Comparison of ENCODE assay signal across 28 cellular contexts in genomic region chr17:63544467-63545301, GRCh38. TPM values are rescaled to one million over a fixed set of nuclear protein-coding genes. Genes with fewer than 3 reads are reported as not detected.
A peak's percentile ranks its signal among the peaks of the same experiment; 100 is the strongest.
DNase-seq lines count a peak whose midpoint lies in the region; ATAC-seq and TF ChIP-seq lines count a peak whose summit lies in the region.
"Had no signal": no experiment of that assay in that cellular context is flagged by ENCODE, and none has a peak within 500 bp of the region (broad histone marks: within the 10 kb centered on the region; RNA-seq: fewer than 3 reads in every experiment).

No MANE protein-coding gene starts in this region.

- no peak overlapping the region for H3K9ac ChIP-seq in neuronal stem cell (ENCODE audit: low read depth, low read length, poor library complexity)

- H2BK120ac ChIP-seq in neuronal stem cell (ENCODE audit: low read depth, low read length) = no peak overlapping the region

- TF ChIP-seq CTCF in chondrocyte (IDR thresholded peaks at IDR 0.05) = no peak

- H3K23ac ChIP-seq in neuronal stem cell (ENCODE audit: low read depth, low read length, poor library complexity) = no peak overlapping the region

- H3K79me1 ChIP-seq in neuronal stem cell (ENCODE audit: low read depth, low read length) = peaks cover 2% of the 10 kb centered on the region

- H3K27me3 ChIP-seq in neuronal stem cell (ENCODE audit: control insufficient read depth in 3 of 3, insufficient read depth in 3 of 3, low read depth in 1 of 3, low read length in 3 of 3) = peaks cover 0 to 3% (median 0%) of the 10 kb centered on the region in 3 experiments

- no peak for ATAC-seq in HG03432 (IDR thresholded peaks at IDR 0.05; ENCODE audit: unreplicated experiment)
- no peak for ATAC-seq in HG02840 (IDR thresholded peaks at IDR 0.05; ENCODE audit: low FRiP score, unreplicated experiment)
- ATAC-seq: activated CD8-positive, alpha-beta T cell treated with anti-CD3 and anti-CD28 coated beads, Interleukin-2, amount 10 ng/mL, durations not matched to agents 7 days and 5 days; right cardiac atrium had no signal

- no peak overlapping the region for H3K4ac ChIP-seq in neuronal stem cell (ENCODE audit: low read length)

- no peak overlapping the region for H2BK5ac ChIP-seq in neuronal stem cell (ENCODE audit: low read length)

- peaks cover 5% of the 10 kb centered on the region for H3K4me1 Mint-ChIP-seq in chondrocyte (ENCODE audit: low read depth)

- no peak overlapping the region for H3K14ac ChIP-seq in neuronal stem cell (ENCODE audit: low read length)

- H2BK15ac ChIP-seq in neuronal stem cell (ENCODE audit: low read length) = no peak overlapping the region

- no peaks in the 10 kb centered on the region for H3K9me3 ChIP-seq in neuronal stem cell (replicated peaks in 1 of 2; ENCODE audit: control insufficient read depth in 2 of 2, insufficient read depth in 1 of 2, low read depth in 1 of 2, low read length in 2 of 2)
- H3K9me3 ChIP-seq: esophagus squamous epithelium, transverse colon had no signal

- peaks cover 3 to 15% of the 10 kb centered on the region in 2 donors for H3K4me1 ChIP-seq in neuronal stem cell (ENCODE audit: control insufficient read depth in 2 of 2, insufficient read depth in 1 of 2, low read depth in 1 of 2, low read length in 2 of 2)

- no peak overlapping the region for H3K4me3 Mint-ChIP-seq in chondrocyte (ENCODE audit: unreplicated experiment)
- H3K4me3 Mint-ChIP-seq: activated CD8-positive, alpha-beta T cell treated with anti-CD3 and anti-CD28 coated beads, Interleukin-2, amount 10 ng/mL, durations not matched to agents 7 days and 5 days; immature natural killer cell; neural crest cell had no signal

- no peaks in the 10 kb centered on the region for H3K36me3 ChIP-seq in neuronal stem cell (replicated peaks in 1 of 2; ENCODE audit: control insufficient read depth in 2 of 2, insufficient read depth in 2 of 2, low read length in 2 of 2)
- H3K36me3 ChIP-seq: esophagus squamous epithelium, transverse colon had no signal

- H2BK12ac ChIP-seq in neuronal stem cell (ENCODE audit: low read length) = no peak overlapping the region

- peaks cover 4% of the 10 kb centered on the region for H3K27me3 Mint-ChIP-seq in chondrocyte (ENCODE audit: low read depth)

- peak overlapping the region; percentile 0 for H2AK5ac ChIP-seq in neuronal stem cell (ENCODE audit: low read depth, low read length)

- H4K91ac ChIP-seq in neuronal stem cell (ENCODE audit: low read depth, low read length, poor library complexity) = no peak overlapping the region

- H3K4me2 ChIP-seq in neuronal stem cell (ENCODE audit: insufficient read depth, low read length, poor library complexity, severe bottlenecking) = no peak overlapping the region

- DNase-seq in ELF-1 (ENCODE audit: low read depth, low spot score) = peak; percentile 42
- peak; percentile 86 for DNase-seq in chondrocyte (ENCODE audit: low spot score)
- no peak for DNase-seq in neuronal stem cell (ENCODE audit: low spot score)
- DNase-seq in activated gamma-delta T cell (lab: John Stamatoyannopoulos, UW) = no peak
- DNase-seq: ACHN; activated CD8-positive, alpha-beta T cell treated with anti-CD3 and anti-CD28 coated beads, Interleukin-2, amount 10 ng/mL, durations not matched to agents 7 days and 5 days; DMS53; esophagus squamous epithelium; foreskin melanocyte; GF-D8; hippocampal formation; immature natural killer cell; Karpas-422; NCI-H146; right cardiac atrium; stimulated activated CD4-positive, alpha-beta T cell treated with anti-CD3 and anti-CD28 coated beads, Interleukin-12 subunit alpha, Interleukin-12 subunit beta, amount 100 ng/mL, for 4 hours; stimulated activated CD4-positive, alpha-beta T cell treated with anti-CD3 and anti-CD28 coated beads, Interleukin-4, amount 100 ng/mL, for 1 hour; transverse colon had no signal

- peak overlapping the region; percentile 45 for H3K18ac ChIP-seq in neuronal stem cell (ENCODE audit: low read length)

- no peak overlapping the region for H3K27ac Mint-ChIP-seq in chondrocyte (ENCODE audit: unreplicated experiment)
- H3K27ac Mint-ChIP-seq: activated CD8-positive, alpha-beta T cell treated with anti-CD3 and anti-CD28 coated beads, Interleukin-2, amount 10 ng/mL, durations not matched to agents 7 days and 5 days; immature natural killer cell had no signal

- H3K9me3 Mint-ChIP-seq in chondrocyte (ENCODE audit: low read depth) = no peaks in the 10 kb centered on the region
- H3K9me3 Mint-ChIP-seq: immature natural killer cell, neural crest cell had no signal

- no peak overlapping the region for H3K27ac ChIP-seq in neuronal stem cell (replicated peaks; ENCODE audit: low read length)
- H3K27ac ChIP-seq: esophagus squamous epithelium, HL-60, SK-N-MC, transverse colon had no signal

- WGBS in neuronal stem cell (ENCODE audit: extremely low coverage in 2 of 2, insufficient read length in 2 of 2, insufficient replicate concordance in 1 of 2), 2 donors = no CpG with 5 or more reads among the region's 13 CpGs

- no peaks in the 10 kb centered on the region for H3K36me3 Mint-ChIP-seq in chondrocyte (ENCODE audit: low read depth)
- H3K36me3 Mint-ChIP-seq: immature natural killer cell had no signal

- no peak overlapping the region for H4K8ac ChIP-seq in neuronal stem cell (ENCODE audit: low read depth, low read length)

- H2AFZ ChIP-seq in neuronal stem cell (ENCODE audit: low read length) = no peak overlapping the region

- H3K4me3 ChIP-seq in neuronal stem cell (ENCODE audit: low read length in 2 of 2) = no peak overlapping the region
- H3K4me3 ChIP-seq: esophagus squamous epithelium, SK-N-MC, transverse colon had no signal

RNA-seq across cellular contexts. Expression of gene DCAF7, which starts 5.6 kb away (rescaled TPM):
- total RNA-seq in chondrocyte = 66.2 to 70.4 TPM (median 69.3 TPM) in 3 replicates
- polyA plus RNA-seq in neuronal stem cell (2013, experiment 1 of 2) = 73.3 TPM
- 73.2 TPM for polyA plus RNA-seq in neuronal stem cell (2013, experiment 2 of 2)

RNA-seq across cellular contexts. Expression of gene KCNH6, which starts 21.5 kb away (rescaled TPM):
- not detected in 3 replicates for total RNA-seq in chondrocyte
- polyA plus RNA-seq in neuronal stem cell (2013, experiment 1 of 2) = 0.03 TPM
- polyA plus RNA-seq in neuronal stem cell (2013, experiment 2 of 2) = not detected
- total RNA-seq: activated CD8-positive, alpha-beta T cell treated with anti-CD3 and anti-CD28 coated beads, Interleukin-2, amount 10 ng/mL, durations not matched to agents 7 days and 5 days; astrocyte; cardiac septum; esophagus squamous epithelium; NCI-H460; OCI-LY7; right cardiac atrium; T-helper 2 cell treated with Interferon-gamma antibody and Interleukin-4, amounts not matched to agents 100 ng/mL and 5 ng/mL, for 36 hours had no signal
- polyA plus RNA-seq: immature natural killer cell, right cardiac atrium had no signal

RNA-seq across cellular contexts. Expression of gene TACO1, which starts 56.0 kb away (rescaled TPM):
- 17.3 to 19.3 TPM (median 18.3 TPM) in 3 replicates for total RNA-seq in chondrocyte
- 13.2 TPM for polyA plus RNA-seq in neuronal stem cell (2013, experiment 1 of 2)
- 13.7 TPM for polyA plus RNA-seq in neuronal stem cell (2013, experiment 2 of 2)

Comparison
In these comparisons a context has a peak if more than half of its experiments do, and no peak if none do; other contexts are left out.
1. DNase-seq: peak in ELF-1 (single experiment) and chondrocyte (single experiment); none in neuronal stem cell (single experiment) and activated gamma-delta T cell (single experiment).